Comparison of ENCODE assay signal across 26 cellular contexts in genomic region chr2:237951878-237952277, GRCh38.
"Had no signal": no experiment of that assay in that cellular context is flagged by ENCODE, and none has a peak within 500 bp of the region (broad histone marks: within the 10 kb centered on the region; RNA-seq: fewer than 3 reads in every experiment).

No MANE protein-coding gene starts in this region.

- FAIRE-seq: endometrium, islet of Langerhans, keratinocyte had no signal

- H3K36me3 ChIP-seq: colonic mucosa, esophagus squamous epithelium, gastrocnemius medialis, heart right ventricle, left lung, lower lobe of right lung had no signal

- H3K27ac ChIP-seq: colonic mucosa, epithelial cell of prostate, esophagus squamous epithelium, gastrocnemius medialis, heart right ventricle, left lung, lower lobe of right lung had no signal

- H3K4me3 ChIP-seq: colonic mucosa, esophagus squamous epithelium, gastrocnemius medialis, heart right ventricle, left lung, lower lobe of right lung, mucosa of descending colon had no signal

- H3K9me3 ChIP-seq: colonic mucosa, esophagus squamous epithelium, gastrocnemius medialis, left lung, lower lobe of right lung, mucosa of descending colon had no signal

- H3K4me1 ChIP-seq: colonic mucosa had no signal

- ATAC-seq: effector memory CD8-positive, alpha-beta T cell; esophagus mucosa; gastrocnemius medialis; heart right ventricle; left cardiac atrium; left lung; left ventricle myocardium superior; lower lobe of right lung; mucosa of descending colon had no signal

- DNase-seq: colonic mucosa; cortex of kidney; effector CD8-positive, alpha-beta T cell; effector memory CD8-positive, alpha-beta T cell; endodermal cell; erythroblast; esophagus squamous epithelium; foreskin fibroblast; foreskin melanocyte; gastrocnemius medialis; glutamatergic neuron; head of caudate nucleus; heart right ventricle; hippocampal formation; left cardiac atrium; left lung; left ventricle myocardium superior; lower lobe of right lung; mesenchymal stem cell; mucosa of descending colon; naive B cell had no signal
